Comparison of ENCODE assay signal across 22 cellular contexts in the genomic region with DNA sequence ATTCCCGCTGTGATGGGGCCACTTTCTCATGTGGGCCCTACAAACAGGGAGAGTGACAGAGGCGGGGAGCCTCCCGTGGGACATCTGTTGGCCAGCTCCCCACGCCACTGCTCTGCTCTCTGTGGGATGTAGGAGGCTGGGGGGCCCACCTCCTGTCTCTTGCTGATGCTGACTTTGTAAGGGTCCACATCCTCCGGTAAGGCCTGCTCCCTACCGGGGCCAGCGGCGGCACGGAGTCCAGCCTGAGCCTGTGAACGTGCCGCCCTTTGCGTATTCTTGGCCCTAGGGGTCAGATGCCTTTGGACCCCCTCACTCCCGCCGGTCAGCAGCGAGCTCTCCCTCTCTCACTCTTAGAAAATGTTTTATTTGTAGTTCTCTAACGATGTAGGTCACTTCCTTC.
"Had no signal": no experiment of that assay in that cellular context is flagged by ENCODE, and none has a peak within 500 bp of the region (broad histone marks: within the 10 kb centered on the region; RNA-seq: fewer than 3 reads in every experiment).

No MANE protein-coding gene starts in this region.

- H3K9me3 ChIP-seq: breast epithelium, Peyer's patch had no signal

- H3K27ac Mint-ChIP-seq: activated CD4-positive, alpha-beta memory T cell treated with anti-CD3 and anti-CD28 coated beads for 36 hours; activated CD4-positive, alpha-beta T cell treated with anti-CD3 and anti-CD28 coated beads, Interleukin-2, amount 10 ng/mL, durations not matched to agents 7 days and 5 days; activated naive CD4-positive, alpha-beta T cell treated with anti-CD3 and anti-CD28 coated beads, Interleukin-2, amount 10 ng/mL, durations not matched to agents 7 days and 5 days; activated T-cell treated with anti-CD3 and anti-CD28 coated beads, Interleukin-2, amount 50 U/mL, for 72 hours; activated T-helper 2 cell treated with anti-CD3 and anti-CD28 coated beads, Interferon-gamma antibody, Interleukin-2, Interleukin-4, amounts not matched to agents 10 μg/mL and 5 μg/mL and 100 μg/mL, durations not matched to agents 14 hours and 24 hours and 36 hours had no signal

- H3K4me3 Mint-ChIP-seq: activated CD4-positive, alpha-beta memory T cell treated with anti-CD3 and anti-CD28 coated beads for 36 hours; activated CD4-positive, alpha-beta T cell treated with anti-CD3 and anti-CD28 coated beads, Interleukin-2, amount 10 ng/mL, durations not matched to agents 7 days and 5 days; activated naive CD4-positive, alpha-beta T cell treated with anti-CD3 and anti-CD28 coated beads, Interleukin-2, amount 10 ng/mL, durations not matched to agents 7 days and 5 days; activated T-cell treated with anti-CD3 and anti-CD28 coated beads, Interleukin-2, amount 50 U/mL, for 72 hours had no signal

- H3K27me3 ChIP-seq: breast epithelium, Peyer's patch had no signal

- H3K27me3 Mint-ChIP-seq: activated CD4-positive, alpha-beta memory T cell treated with anti-CD3 and anti-CD28 coated beads for 36 hours; activated CD4-positive, alpha-beta T cell treated with anti-CD3 and anti-CD28 coated beads, Interleukin-2, amount 10 ng/mL, durations not matched to agents 7 days and 5 days had no signal

- H3K9me3 Mint-ChIP-seq: activated CD4-positive, alpha-beta memory T cell treated with anti-CD3 and anti-CD28 coated beads for 36 hours; activated CD4-positive, alpha-beta T cell treated with anti-CD3 and anti-CD28 coated beads, Interleukin-2, amount 10 ng/mL, durations not matched to agents 7 days and 5 days; activated naive CD4-positive, alpha-beta T cell treated with anti-CD3 and anti-CD28 coated beads, Interleukin-2, amount 10 ng/mL, durations not matched to agents 7 days and 5 days; activated T-cell treated with anti-CD3 and anti-CD28 coated beads, Interleukin-2, amount 50 U/mL, for 72 hours; activated T-helper 2 cell treated with anti-CD3 and anti-CD28 coated beads, Interferon-gamma antibody, Interleukin-2, Interleukin-4, amounts not matched to agents 10 μg/mL and 5 μg/mL and 100 μg/mL, durations not matched to agents 14 hours and 24 hours and 36 hours had no signal

- H3K27ac ChIP-seq: breast epithelium, Peyer's patch, VCaP had no signal

- H3K4me3 ChIP-seq: breast epithelium, Peyer's patch had no signal

- DNase-seq: activated CD4-positive, alpha-beta memory T cell treated with anti-CD3 and anti-CD28 coated beads for 36 hours; activated CD4-positive, alpha-beta T cell treated with anti-CD3 and anti-CD28 coated beads, Interleukin-2, amount 10 ng/mL, durations not matched to agents 7 days and 5 days; activated CD4-positive, CD25-positive, alpha-beta regulatory T cell; activated CD8-positive, alpha-beta memory T cell treated with anti-CD3 and anti-CD28 coated beads for 24 hours; activated gamma-delta T cell treated with Interleukin-2 at 50 U/mL for 16 hours; activated naive CD4-positive, alpha-beta T cell treated with anti-CD3 and anti-CD28 coated beads, Interleukin-2, amount 10 ng/mL, durations not matched to agents 7 days and 5 days; activated T-cell treated with anti-CD3 and anti-CD28 coated beads, Interleukin-2, amount 50 U/mL, for 72 hours; aorta; caudate nucleus; KG1; NCI-H1048; NCI-H146; NCI-H187 treated with DMSO at 0.1 percent for 48 hours; NCI-H2081 treated with DMSO at 0.1 percent for 48 hours; NCI-H446; NCI-H524; Peyer's patch; SHP77; T-helper 1 cell had no signal

- H3K36me3 Mint-ChIP-seq: activated CD4-positive, alpha-beta memory T cell treated with anti-CD3 and anti-CD28 coated beads for 36 hours; activated naive CD4-positive, alpha-beta T cell treated with anti-CD3 and anti-CD28 coated beads, Interleukin-2, amount 10 ng/mL, durations not matched to agents 7 days and 5 days had no signal

- H3K36me3 ChIP-seq: breast epithelium, Peyer's patch had no signal

- ATAC-seq: activated T-cell treated with anti-CD3 and anti-CD28 coated beads, Interleukin-2, amount 50 U/mL, for 72 hours had no signal
